Comparison of ENCODE assay signal across 1 cellular context in the genomic region with DNA sequence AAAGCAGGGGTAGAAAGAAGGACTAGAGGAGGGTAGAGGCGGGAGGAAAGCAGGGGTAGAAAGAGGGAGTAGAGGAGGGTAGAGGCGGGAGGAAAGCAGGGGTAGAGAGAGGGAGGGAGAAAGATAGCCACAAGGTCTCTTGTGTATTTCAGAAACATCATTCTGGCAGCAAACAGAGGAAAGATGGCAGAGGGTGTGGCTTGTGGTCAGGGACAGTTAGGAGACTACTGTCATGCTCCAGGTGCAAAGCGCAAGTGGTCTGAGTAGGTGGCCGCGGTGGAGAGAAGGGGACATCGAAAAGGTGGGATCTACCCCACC.
TF ChIP-seq lines count a peak whose summit lies in the region.

No MANE protein-coding gene starts in this region.

TF ChIP-seq in neural cell, 6 proteins besides CTCF, POLR2A, EP300 and RAD21 (continued from another document):
- TF ChIP-seq REST (IDR thresholded peaks at IDR 0.05; ENCODE audit: borderline replicate concordance) (no peak), SMC3 (conservative IDR thresholded peaks at IDR 0.05; ENCODE audit: poor library complexity) (no peak)
